Comparison of ENCODE assay signal across 25 cellular contexts in the genomic region with DNA sequence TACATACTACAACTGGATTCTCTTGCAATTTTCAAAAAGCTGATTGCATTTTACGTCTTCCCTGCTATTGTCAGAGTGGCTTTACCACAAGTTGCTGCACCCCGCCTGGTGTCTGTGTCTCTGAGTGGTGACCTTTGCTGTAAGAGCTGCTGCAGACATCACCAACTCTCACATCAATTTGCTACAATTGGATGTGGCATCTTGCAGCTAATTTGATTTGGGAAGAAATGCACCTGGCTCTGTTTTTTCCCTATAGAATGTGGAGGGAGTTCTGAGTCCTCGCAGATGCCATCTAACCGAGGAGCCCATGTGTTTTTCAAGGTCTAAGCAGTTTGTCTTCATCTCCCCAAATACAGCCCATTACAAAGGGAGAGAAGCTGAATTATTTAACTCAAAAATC.
"Had no signal": no experiment of that assay in that cellular context is flagged by ENCODE, and none has a peak within 500 bp of the region (broad histone marks: within the 10 kb centered on the region; RNA-seq: fewer than 3 reads in every experiment).

No MANE protein-coding gene starts in this region.

- H3K27me3 ChIP-seq: adrenal gland, body of pancreas, SJSA1 had no signal

- H3K9ac ChIP-seq: KMS-11 had no signal

- H3K4me1 ChIP-seq: adrenal gland, body of pancreas, breast epithelium, SJSA1 had no signal

- H3K4me2 ChIP-seq: KMS-11 had no signal

- FAIRE-seq: astrocyte, TTC549 had no signal

- H3K4me3 ChIP-seq: adrenal gland, body of pancreas, breast epithelium, SJSA1 had no signal

- DNase-seq: activated CD4-positive, alpha-beta T cell treated with anti-CD3 and anti-CD28 coated beads for 36 hours; activated CD4-positive, alpha-beta T cell treated with anti-CD3 and anti-CD28 coated beads, Interleukin-2, amount 10 ng/mL, durations not matched to agents 7 days and 5 days; activated CD4-positive, alpha-beta T cell treated with anti-CD3 and anti-CD28 coated beads, Interleukin-2, amount 50 U/mL, for 48 hours; activated CD8-positive, alpha-beta T cell treated with anti-CD3 and anti-CD28 coated beads, Interleukin-2, amount 10 ng/mL, durations not matched to agents 7 days and 5 days; activated gamma-delta T cell treated with Interleukin-2 at 50 U/mL for 16 hours; activated naive CD4-positive, alpha-beta T cell treated with anti-CD3 and anti-CD28 coated beads for 36 hours; activated T-cell treated with anti-CD3 and anti-CD28 coated beads, Interleukin-2, amount 50 U/mL, for 24 hours; adrenal gland; body of pancreas; MM.1S; MV-4-11; NCI-H1092; NCI-H1436 treated with DMSO at 0.1 percent for 48 hours; NCI-H1694 treated with DMSO at 0.1 percent for 48 hours; NCI-H2029; NCI-H446; NCI-H510A treated with DMSO at 0.1 percent for 48 hours; NCI-H526 treated with DMSO at 0.1 percent for 48 hours; NCI-H774; SHP77 had no signal

- H3K27ac ChIP-seq: adrenal gland, body of pancreas, breast epithelium, KMS-11, SJSA1 had no signal

- H3K9me3 ChIP-seq: adrenal gland, body of pancreas, breast epithelium, SJSA1 had no signal

- H3K36me3 ChIP-seq: adrenal gland, breast epithelium, SJSA1 had no signal
